In the genomic region with DNA sequence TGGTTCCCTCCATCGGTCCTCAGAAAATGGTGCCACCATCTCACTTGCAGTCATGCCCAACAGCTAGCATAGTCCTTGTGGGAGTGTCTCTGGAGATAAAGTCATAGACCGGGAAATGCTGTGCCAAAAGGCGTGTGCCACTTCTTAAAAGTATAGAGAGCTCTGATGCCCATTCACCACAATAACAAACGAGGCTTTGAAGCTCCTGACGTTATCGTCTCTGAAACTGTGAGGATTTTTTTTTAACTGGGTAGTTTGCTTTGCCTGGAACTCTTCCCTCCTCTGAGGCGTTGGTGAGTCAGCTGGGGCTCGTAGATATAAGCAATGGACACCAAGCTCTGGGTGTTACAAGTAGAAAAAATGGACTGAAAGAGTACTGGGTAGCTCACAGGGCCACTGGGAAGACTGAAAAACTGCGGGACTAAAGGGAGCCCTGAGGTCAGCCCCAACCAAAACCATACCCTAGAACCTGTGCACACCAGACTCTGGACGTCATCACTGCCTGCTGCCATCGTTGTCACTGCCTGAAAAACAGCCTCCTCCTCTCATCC, we compare ENCODE assay signal across 8 cellular contexts.
A peak's percentile ranks its signal among the peaks of the same experiment; 100 is the strongest.
DNase-seq lines count a peak whose midpoint lies in the region; ATAC-seq and TF ChIP-seq lines count a peak whose summit lies in the region.

No MANE protein-coding gene starts in this region.

- H3K4me3 ChIP-seq in lower lobe of right lung = no peak overlapping the region
- no peak overlapping the region for H3K4me3 ChIP-seq in upper lobe of right lung

- H3K9me3 Mint-ChIP-seq in activated T-helper 2 cell treated with anti-CD3 and anti-CD28 coated beads, Interferon-gamma antibody, Interleukin-2, Interleukin-4, amounts not matched to agents 10 μg/mL and 5 μg/mL and 100 μg/mL, durations not matched to agents 14 hours and 24 hours and 36 hours = no peaks in the 10 kb centered on the region
- peaks cover 2% of the 10 kb centered on the region for H3K9me3 Mint-ChIP-seq in stimulated activated memory B cell treated with anti-CD40 and anti-IgM and Interleukin-4, amounts not matched to agents 10 μg/mL and 1 μg/mL and 100 μg/mL, for 72 hours

- H3K4me1 ChIP-seq in lower lobe of right lung (peaks cover 14% of the 10 kb centered on the region), upper lobe of right lung (no peaks in the 10 kb centered on the region)

- H3K4me1 Mint-ChIP-seq in activated T-helper 2 cell treated with anti-CD3 and anti-CD28 coated beads, Interferon-gamma antibody, Interleukin-2, Interleukin-4, amounts not matched to agents 10 μg/mL and 5 μg/mL and 100 μg/mL, durations not matched to agents 14 hours and 24 hours and 36 hours (ENCODE audit: low read depth) = peaks cover 14% of the 10 kb centered on the region
- no peaks in the 10 kb centered on the region for H3K4me1 Mint-ChIP-seq in stimulated activated memory B cell treated with anti-CD40 and anti-IgM and Interleukin-4, amounts not matched to agents 10 μg/mL and 1 μg/mL and 100 μg/mL, for 72 hours

- H3K27ac Mint-ChIP-seq in activated T-helper 2 cell treated with anti-CD3 and anti-CD28 coated beads, Interferon-gamma antibody, Interleukin-2, Interleukin-4, amounts not matched to agents 10 μg/mL and 5 μg/mL and 100 μg/mL, durations not matched to agents 14 hours and 24 hours and 36 hours = no peak overlapping the region
- no peak overlapping the region for H3K27ac Mint-ChIP-seq in stimulated activated memory B cell treated with anti-CD40 and anti-IgM and Interleukin-4, amounts not matched to agents 10 μg/mL and 1 μg/mL and 100 μg/mL, for 72 hours

- intact Hi-C loops in activated T-helper 2 cell treated with anti-CD3 and anti-CD28 coated beads, Interferon-gamma antibody, Interleukin-2, Interleukin-4, amounts not matched to agents 10 μg/mL and 5 μg/mL and 100 μg/mL, durations not matched to agents 14 hours and 24 hours and 36 hours (cut with micrococcal nuclease) = loop anchor here (2.0 to 10.0 kb wide), 3 partner anchors 38 to 407 kb away; no protein-coding TSS in a partner anchor
- intact Hi-C loops in lower lobe of right lung (cut with DNase I) (no loop called here), upper lobe of right lung (cut with DNase I) (no loop called here)

- H3K27me3 Mint-ChIP-seq in activated T-helper 2 cell treated with anti-CD3 and anti-CD28 coated beads, Interferon-gamma antibody, Interleukin-2, Interleukin-4, amounts not matched to agents 10 μg/mL and 5 μg/mL and 100 μg/mL, durations not matched to agents 14 hours and 24 hours and 36 hours (ENCODE audit: low read depth) = peaks cover 22% of the 10 kb centered on the region
- no peaks in the 10 kb centered on the region for H3K27me3 Mint-ChIP-seq in stimulated activated memory B cell treated with anti-CD40 and anti-IgM and Interleukin-4, amounts not matched to agents 10 μg/mL and 1 μg/mL and 100 μg/mL, for 72 hours

- TF ChIP-seq CTCF in lower lobe of right lung (IDR thresholded peaks at IDR 0.05) = no peak
- TF ChIP-seq CTCF in upper lobe of right lung (IDR thresholded peaks at IDR 0.05) = no peak

- DNase-seq in activated gamma-delta T cell treated with Interleukin-2 at 50 U/mL for 16 hours (peak; percentile 29), activated gamma-delta T cell (lab: John Stamatoyannopoulos, UW) (no peak), lower lobe of right lung (no peak), upper lobe of right lung (no peak), NCI-H1048 (lab: John Stamatoyannopoulos, UW) (no peak)
- peak; percentile 30 for DNase-seq in activated T-helper 2 cell treated with anti-CD3 and anti-CD28 coated beads, Interferon-gamma antibody, Interleukin-2, Interleukin-4, amounts not matched to agents 10 μg/mL and 5 μg/mL and 100 μg/mL, durations not matched to agents 14 hours and 24 hours and 36 hours (ENCODE audit: low spot score)

- H3K27ac ChIP-seq in lower lobe of right lung (peak overlapping the region; percentile 64), upper lobe of right lung (peak overlapping the region; percentile 60)

- H3K9me3 ChIP-seq in lower lobe of right lung = no peaks in the 10 kb centered on the region
- no peaks in the 10 kb centered on the region for H3K9me3 ChIP-seq in upper lobe of right lung

- no peaks in the 10 kb centered on the region for H3K36me3 Mint-ChIP-seq in activated T-helper 2 cell treated with anti-CD3 and anti-CD28 coated beads, Interferon-gamma antibody, Interleukin-2, Interleukin-4, amounts not matched to agents 10 μg/mL and 5 μg/mL and 100 μg/mL, durations not matched to agents 14 hours and 24 hours and 36 hours (ENCODE audit: low read depth)
- H3K36me3 Mint-ChIP-seq in stimulated activated memory B cell treated with anti-CD40 and anti-IgM and Interleukin-4, amounts not matched to agents 10 μg/mL and 1 μg/mL and 100 μg/mL, for 72 hours = peaks cover 8% of the 10 kb centered on the region

- H3K36me3 ChIP-seq in lower lobe of right lung = no peaks in the 10 kb centered on the region
- no peaks in the 10 kb centered on the region for H3K36me3 ChIP-seq in upper lobe of right lung

- ATAC-seq in lower lobe of right lung (peak; percentile 37 to 52), upper lobe of right lung (peak; percentile 13), HG02884 (IDR thresholded peaks at IDR 0.05; ENCODE audit: unreplicated experiment) (no peak)
- ATAC-seq in stimulated activated memory B cell treated with anti-CD40 and anti-IgM and Interleukin-4, amounts not matched to agents 10 μg/mL and 1 μg/mL and 100 μg/mL, for 72 hours = no peak

- H3K27me3 ChIP-seq in lower lobe of right lung (ENCODE audit: low read depth) (no peaks in the 10 kb centered on the region), upper lobe of right lung (no peaks in the 10 kb centered on the region)

- no peak overlapping the region for H3K4me3 Mint-ChIP-seq in activated T-helper 2 cell treated with anti-CD3 and anti-CD28 coated beads, Interferon-gamma antibody, Interleukin-2, Interleukin-4, amounts not matched to agents 10 μg/mL and 5 μg/mL and 100 μg/mL, durations not matched to agents 14 hours and 24 hours and 36 hours (ENCODE audit: low read depth)
- H3K4me3 Mint-ChIP-seq in stimulated activated memory B cell treated with anti-CD40 and anti-IgM and Interleukin-4, amounts not matched to agents 10 μg/mL and 1 μg/mL and 100 μg/mL, for 72 hours = no peak overlapping the region

Comparison
In these comparisons a context has a peak if more than half of its experiments do, and no peak if none do; other contexts are left out.
1. DNase-seq: peak in activated gamma-delta T cell treated with Interleukin-2 at 50 U/mL for 16 hours (single experiment) and activated T-helper 2 cell treated with anti-CD3 and anti-CD28 coated beads, Interferon-gamma antibody, Interleukin-2, Interleukin-4, amounts not matched to agents 10 μg/mL and 5 μg/mL and 100 μg/mL, durations not matched to agents 14 hours and 24 hours and 36 hours (single experiment); none in activated gamma-delta T cell (single experiment), lower lobe of right lung (single experiment), upper lobe of right lung (single experiment) and NCI-H1048 (single experiment).
2. ATAC-seq: peak in lower lobe of right lung (2 of 2) and upper lobe of right lung (single experiment); none in stimulated activated memory B cell treated with anti-CD40 and anti-IgM and Interleukin-4, amounts not matched to agents 10 μg/mL and 1 μg/mL and 100 μg/mL, for 72 hours (single experiment) and HG02884 (single experiment).